In the genomic region with DNA sequence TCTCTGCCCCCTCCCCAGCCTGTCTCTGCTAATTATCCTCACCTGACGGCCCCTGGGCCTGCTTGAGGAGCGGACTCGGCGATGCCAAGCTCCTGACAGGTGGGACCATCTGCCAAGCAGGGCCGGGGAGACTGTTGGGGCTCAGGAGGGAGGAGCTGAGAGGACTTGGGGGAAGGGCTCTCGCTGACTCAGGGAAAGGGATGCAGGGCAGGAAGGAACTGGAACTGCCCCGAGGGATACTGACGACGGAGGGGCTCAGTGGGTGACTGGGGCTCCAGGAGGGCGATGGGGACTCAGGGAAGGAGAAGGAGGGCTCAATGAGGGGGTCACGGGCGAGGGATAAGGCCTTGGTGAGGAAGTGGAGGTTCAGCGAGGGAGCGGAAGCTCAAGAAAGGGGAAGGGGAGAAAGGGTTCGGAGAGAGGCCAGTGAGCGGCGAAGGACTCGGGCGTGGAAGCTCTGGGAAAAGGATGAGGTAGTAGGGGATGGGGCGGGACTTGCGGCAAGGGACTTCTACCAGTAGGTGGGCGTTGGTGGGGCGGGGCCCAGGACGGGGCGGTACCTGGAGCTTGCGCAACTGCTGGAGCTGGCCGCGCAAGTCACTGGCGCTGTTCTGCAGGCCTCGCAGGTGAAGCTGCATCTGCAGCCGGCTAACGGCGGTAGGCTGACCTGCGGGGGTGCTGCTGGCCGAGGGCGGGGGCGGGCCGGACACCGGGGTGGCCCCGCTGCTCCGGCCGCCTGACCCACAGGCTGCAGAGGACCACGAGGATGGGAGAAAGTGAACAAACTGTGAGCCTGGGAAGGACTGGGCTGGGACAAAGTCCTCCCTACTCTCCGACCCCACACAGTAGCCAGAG, we compare ENCODE assay signal across 8 cellular contexts. TPM values are rescaled to one million over a fixed set of nuclear protein-coding genes. Genes with fewer than 3 reads are reported as not detected.
DNase-seq lines count a peak whose midpoint lies in the region; ATAC-seq, FAIRE-seq and TF ChIP-seq lines count a peak whose summit lies in the region.

No MANE protein-coding gene starts in this region.

- no peaks in the 10 kb centered on the region for H3K9me1 ChIP-seq in K562 (ENCODE audit: control insufficient read depth, insufficient read depth, low read length)

- peak in 2 of 3 experiments; percentile 29 to 65; a peak in 2 of 6 replicates for TF ChIP-seq CTCF in K562 (IDR thresholded peaks at IDR 0.05 in 2 of 3, conservative IDR thresholded peaks at IDR 0.05 in 1 of 3; ENCODE audit: insufficient read depth in 2 of 3, low read depth in 1 of 3, low read length in 3 of 3)

- no peak overlapping the region for H3K27ac ChIP-seq in K562 (ENCODE audit: extremely low read depth, low read depth, low read length)

- H3K4me3 ChIP-seq in K562, result 0 out of 2 replicates have a peak overlapping the region, but pooled peaks have one; percentile 1

- TF ChIP-seq RAD21 in K562 (CRISPR knock-in tag; conservative IDR thresholded peaks at IDR 0.05 in 1 of 2, IDR thresholded peaks at IDR 0.05 in 1 of 2), result no peak

- no peaks in the 10 kb centered on the region for H3K79me2 ChIP-seq in K562 (ENCODE audit: control insufficient read depth, insufficient read depth, low read length)

- peak overlapping the region; percentile 60; the same call in 1 of the 2 replicates for H3K9ac ChIP-seq in ES-I3 (ENCODE audit: low read depth, low read length)
- H3K9ac ChIP-seq in K562 (ENCODE audit: insufficient read depth in 1 of 2, low read depth in 2 of 2, low read length in 2 of 2), result peak overlapping the region in 1 of 2 experiments; percentile 76; a peak in 1 of 4 replicates

- H4K20me1 ChIP-seq in K562 (replicated peaks; ENCODE audit: control insufficient read depth, insufficient read depth, low read length), result peaks cover 27% of the 10 kb centered on the region

- H3K4me2 ChIP-seq in K562 (ENCODE audit: insufficient read depth, low read length), result peak overlapping the region; percentile 71

- H3K36me3 ChIP-seq in ES-I3 (ENCODE audit: insufficient read depth, low read length) (no peaks in the 10 kb centered on the region), K562 (ENCODE audit: control insufficient read depth, insufficient read depth, low read length) (no peaks in the 10 kb centered on the region)

- WGBS in K562 (ENCODE audit: insufficient coverage, low coverage, missing lambda C conversion rate), result 4% methylated on average over 34 of the region's 44 CpGs

- intact Hi-C loops in K562 (cut with micrococcal nuclease), result loop anchor here (5.0 kb wide), 1 partner anchor 43 kb away; no protein-coding TSS in a partner anchor

- in situ Hi-C loops in K562 (cut with MboI), result loop anchor here (5.0 kb wide), 1 partner anchor 103 kb away; no protein-coding TSS in a partner anchor

- ATAC-seq in HG02763 (IDR thresholded peaks at IDR 0.05; ENCODE audit: unreplicated experiment) (peak; percentile 63), K562 (peak; percentile 94)

- POLR2A ChIA-PET in K562 (lab: Yijun Ruan, JAX), result interaction anchor here (0.5 to 2.2 kb wide), 11 partner anchors 9 to 151 kb away, joined by 3 to 6 read pairs (median 3); no protein-coding TSS in a partner anchor

- DNase-seq in NCI-H1930 (lab: John Stamatoyannopoulos, UW), result peak; percentile 88 to 91
- DNase-seq in T-helper 22 cell (ENCODE audit: low read depth), result peak; percentile 80
- DNase-seq in K562 (ENCODE audit: extremely low read depth in 1 of 4, low spot score in 3 of 4), result peak; percentile 94 to 96 (median 95)
- DNase-seq in iPS-NIHi11 (ENCODE audit: low spot score), result peak; percentile 96
- peak; percentile 76 to 90 for DNase-seq in stimulated activated CD4-positive, alpha-beta T cell treated with anti-CD3 and anti-CD28 coated beads, Interleukin-15, amount 100 ng/mL, for 1 hour (ENCODE audit: low read depth in 1 of 2, low spot score in 1 of 2)
- no peak for DNase-seq in epidermal melanocyte (ENCODE audit: insufficient read length, low spot score)

- TF ChIP-seq EP300 in K562 (IDR thresholded peaks at IDR 0.05; ENCODE audit: low read length), result no peak

- CTCF ChIA-PET in K562 (lab: Yijun Ruan, JAX; ENCODE audit: low intra/inter-chr PET ratio), result interaction anchor here (0.6 to 2.9 kb wide), 6 partner anchors 21 to 409 kb away, joined by 3 to 17 read pairs (median 4); a partner anchor contains a TSS

- H2AFZ ChIP-seq in K562 (ENCODE audit: low read depth, low read length), result peak overlapping the region; percentile 91

- no TSS peak for BruUV-seq in K562 (replicated peaks; lab: Mats Ljungman, UMichigan)

- no peaks in the 10 kb centered on the region for H3K9me3 ChIP-seq in ES-I3 (ENCODE audit: control insufficient read depth, insufficient read depth, low read length)
- no peaks in the 10 kb centered on the region for H3K9me3 ChIP-seq in K562 (replicated peaks; ENCODE audit: control insufficient read depth, insufficient read depth, low read depth, low read length)

- peaks cover 16 to 39% of the 10 kb centered on the region in 2 experiments; a peak in 4 of 5 replicates for H3K27me3 ChIP-seq in K562 (ENCODE audit: control insufficient read depth in 2 of 2, insufficient read depth in 2 of 2, low read length in 2 of 2)

- no peak for TF ChIP-seq POLR2A in K562 (conservative IDR thresholded peaks at IDR 0.05)

- FAIRE-seq in K562 (lab: Jason Lieb, UNC), result no peak

- H3K4me1 ChIP-seq in ES-I3 (ENCODE audit: insufficient read depth, low read length), result peaks cover 11% of the 10 kb centered on the region; the same call in 1 of the 2 replicates
- H3K4me1 ChIP-seq in K562 (replicated peaks in 1 of 2; ENCODE audit: control insufficient read depth in 2 of 2, insufficient read depth in 2 of 2, low read length in 2 of 2), result peaks cover 19 to 57% of the 10 kb centered on the region in 2 experiments

TF ChIP-seq in K562, 482 proteins besides CTCF, POLR2A, EP300 and RAD21 (continues in another document):
- TF ChIP-seq U2AF2 (optimal IDR thresholded peaks at IDR 0.05; ENCODE audit: low read depth, low read length) (no peak), MTA1 (IDR thresholded peaks at IDR 0.05; ENCODE audit: borderline replicate concordance) (no peak)

RNA-seq across cellular contexts. Expression of a gene that starts 46.5 kb away (rescaled TPM):
- total RNA-seq in K562 (2011; cell fraction: chromatin; rRNA removed; ENCODE audit: low replicate concordance), result 0.51 and 2.0 TPM in 2 replicates
- 0.17 and 0.26 TPM in 2 replicates for total RNA-seq in K562 (2011; cell fraction: nucleolus; rRNA removed)
- total RNA-seq in K562 (2011; cell fraction: nucleoplasm; rRNA removed), result 0.53 and 0.66 TPM in 2 replicates
- total RNA-seq in K562 (2014; rRNA removed), result 0.04 TPM in 1 of 2 replicates, not detected in the other
- total RNA-seq in K562 (2014; rRNA removed; fragmentation: Illumina TruSeq; extraction: Trizol), result not detected in 2 replicates
- total RNA-seq in K562 (2015; rRNA removed; fragmentation: Illumina TruSeq; extraction: Trizol), result not detected in 2 replicates
- total RNA-seq in K562 (2021), result 0.33 and 0.40 TPM in 2 replicates
- 0.04 and 0.13 TPM in 2 replicates for polyA plus RNA-seq in K562 (2011; rRNA removed)
- polyA plus RNA-seq in K562 (2011; cell fraction: cytosol; rRNA removed), result 0.01 and 0.06 TPM in 2 replicates
- polyA plus RNA-seq in K562 (2011; cell fraction: nucleus; rRNA removed), result 0.17 and 1.9 TPM in 2 replicates
- 0.05 and 0.44 TPM in 2 replicates for polyA plus RNA-seq in K562 (2012)
- polyA plus RNA-seq in K562 (2014; fragmentation: Illumina TruSeq; extraction: Trizol), result 0.09 and 0.15 TPM in 2 replicates
- polyA plus RNA-seq in K562 (2014; fragmentation: Nextera tagmentation; extraction: Ambion mirVana), result not detected
- polyA plus RNA-seq in K562 (2014; rRNA removed), result not detected in 2 replicates
- not detected in 2 replicates for polyA minus RNA-seq in K562 (2011; rRNA and poly(A)+ RNA removed)
- not detected in 2 replicates for polyA minus RNA-seq in K562 (2011; cell fraction: cytosol; rRNA and poly(A)+ RNA removed)
- 0.13 TPM in 1 of 2 replicates, not detected in the other for polyA minus RNA-seq in K562 (2011; cell fraction: nucleus; rRNA and poly(A)+ RNA removed)
